2 cellular contexts compared by ENCODE assay signal in the genomic region with DNA sequence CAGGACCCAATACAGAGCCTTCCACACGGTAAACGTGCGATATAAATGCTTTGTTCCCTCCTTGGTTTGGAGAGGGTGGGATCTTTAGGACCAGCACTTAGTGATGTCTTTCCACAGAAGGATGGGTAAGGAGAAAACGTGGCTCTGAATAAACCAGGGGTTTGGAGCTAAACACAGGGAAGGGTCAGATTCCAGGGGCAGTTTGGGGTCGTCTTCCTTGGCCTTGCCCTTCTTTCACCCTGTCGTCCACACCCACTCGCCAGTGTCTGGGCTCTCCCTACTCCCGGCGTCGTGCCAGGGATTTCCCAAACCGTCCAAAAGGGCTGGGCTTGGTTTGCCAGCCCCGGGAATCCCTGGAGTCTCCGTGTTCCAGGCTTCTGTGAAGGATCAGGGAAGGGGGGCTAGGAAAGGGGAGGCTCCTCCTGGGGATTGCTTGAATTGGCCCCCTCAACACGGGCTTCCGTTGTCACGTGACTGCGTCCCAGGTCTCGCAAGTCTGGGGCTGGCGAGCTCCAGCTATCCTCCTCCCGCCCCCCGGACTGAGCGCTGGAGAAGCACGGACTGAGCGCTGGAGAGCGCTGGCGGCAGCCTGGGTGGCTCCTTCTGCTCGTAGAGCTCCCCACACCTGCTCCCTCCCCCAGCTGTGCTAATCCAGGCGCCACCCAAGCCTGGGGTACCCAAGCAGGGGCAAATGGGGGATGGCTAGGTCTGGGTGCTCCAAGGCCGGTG.
TF ChIP-seq lines count a peak whose summit lies in the region.

No MANE protein-coding gene starts in this region.

TF ChIP-seq in IMR-90, 13 proteins besides CTCF, POLR2A, EP300 and RAD21:
- TF ChIP-seq BHLHE40 (IDR thresholded peaks at IDR 0.05; ENCODE audit: low read depth, low read length) (peak; percentile 35; the same call in 1 of the 2 replicates), SMC3 (IDR thresholded peaks at IDR 0.05; ENCODE audit: low read depth, low read length) (no peak)
- TF ChIP-seq, protein P1, sequence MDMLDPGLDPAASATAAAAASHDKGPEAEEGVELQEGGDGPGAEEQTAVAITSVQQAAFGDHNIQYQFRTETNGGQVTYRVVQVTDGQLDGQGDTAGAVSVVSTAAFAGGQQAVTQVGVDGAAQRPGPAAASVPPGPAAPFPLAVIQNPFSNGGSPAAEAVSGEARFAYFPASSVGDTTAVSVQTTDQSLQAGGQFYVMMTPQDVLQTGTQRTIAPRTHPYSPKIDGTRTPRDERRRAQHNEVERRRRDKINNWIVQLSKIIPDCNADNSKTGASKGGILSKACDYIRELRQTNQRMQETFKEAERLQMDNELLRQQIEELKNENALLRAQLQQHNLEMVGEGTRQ (IDR thresholded peaks at IDR 0.05; ENCODE audit: low read depth, low read length), result peak; percentile 83

TF ChIP-seq in SK-N-SH, 30 proteins besides CTCF, POLR2A, EP300 and RAD21:
- TF ChIP-seq NFIC (IDR thresholded peaks at IDR 0.05; ENCODE audit: borderline replicate concordance) (0 out of 2 replicates have a peak, but pooled peaks have one; percentile 6), YY1 (IDR thresholded peaks at IDR 0.05; ENCODE audit: low read depth) (no peak), TEAD4 (IDR thresholded peaks at IDR 0.05; ENCODE audit: borderline replicate concordance, insufficient read depth) (no peak), RXRA (IDR thresholded peaks at IDR 0.05; ENCODE audit: borderline replicate concordance, low read depth) (no peak), NRF1 (IDR thresholded peaks at IDR 0.05; ENCODE audit: low read depth, low read length) (no peak), JUND (IDR thresholded peaks at IDR 0.05) (no peak), ELF1 (IDR thresholded peaks at IDR 0.05) (no peak), TAF1 (IDR thresholded peaks at IDR 0.05; ENCODE audit: borderline replicate concordance, low read depth, low read length) (no peak; the same call in 1 of the 2 replicates), EZH2phosphoT487 (IDR thresholded peaks at IDR 0.05; ENCODE audit: borderline replicate concordance, low read depth) (no peak), FOSL2 (IDR thresholded peaks at IDR 0.05; ENCODE audit: borderline replicate concordance, low read depth) (no peak), MEF2A (IDR thresholded peaks at IDR 0.05; ENCODE audit: borderline replicate concordance, low read depth) (no peak), SIN3A (IDR thresholded peaks at IDR 0.05; ENCODE audit: borderline replicate concordance, low read depth, low read length) (0 out of 2 replicates have a peak, but pooled peaks have one; percentile 5), TCF12 (IDR thresholded peaks at IDR 0.05) (no peak), GATA2 (CRISPR knock-in tag; IDR thresholded peaks at IDR 0.05) (no peak), GABPA (IDR thresholded peaks at IDR 0.05; ENCODE audit: low read depth) (no peak), MXI1 (IDR thresholded peaks at IDR 0.05; ENCODE audit: low read depth, low read length) (no peak; the same call in 1 of the 2 replicates), CHD2 (IDR thresholded peaks at IDR 0.05; ENCODE audit: low read length, partially characterized antibody) (peak; percentile 60), POLR2AphosphoS5 (IDR thresholded peaks at IDR 0.05; ENCODE audit: low read depth, low read length) (peak; percentile 36; the same call in 1 of the 2 replicates), RCOR1 (IDR thresholded peaks at IDR 0.05; ENCODE audit: low read length) (no peak), SMC3 (IDR thresholded peaks at IDR 0.05; ENCODE audit: low read depth, low read length) (no peak), RFX5 (IDR thresholded peaks at IDR 0.05; ENCODE audit: low read length) (no peak)
- TF ChIP-seq, protein P2, sequence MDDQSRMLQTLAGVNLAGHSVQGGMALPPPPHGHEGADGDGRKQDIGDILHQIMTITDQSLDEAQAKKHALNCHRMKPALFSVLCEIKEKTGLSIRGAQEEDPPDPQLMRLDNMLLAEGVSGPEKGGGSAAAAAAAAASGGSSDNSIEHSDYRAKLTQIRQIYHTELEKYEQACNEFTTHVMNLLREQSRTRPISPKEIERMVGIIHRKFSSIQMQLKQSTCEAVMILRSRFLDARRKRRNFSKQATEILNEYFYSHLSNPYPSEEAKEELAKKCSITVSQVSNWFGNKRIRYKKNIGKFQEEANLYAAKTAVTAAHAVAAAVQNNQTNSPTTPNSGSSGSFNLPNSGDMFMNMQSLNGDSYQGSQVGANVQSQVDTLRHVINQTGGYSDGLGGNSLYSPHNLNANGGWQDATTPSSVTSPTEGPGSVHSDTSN (IDR thresholded peaks at IDR 0.05), result no peak
- TF ChIP-seq, protein P3, sequence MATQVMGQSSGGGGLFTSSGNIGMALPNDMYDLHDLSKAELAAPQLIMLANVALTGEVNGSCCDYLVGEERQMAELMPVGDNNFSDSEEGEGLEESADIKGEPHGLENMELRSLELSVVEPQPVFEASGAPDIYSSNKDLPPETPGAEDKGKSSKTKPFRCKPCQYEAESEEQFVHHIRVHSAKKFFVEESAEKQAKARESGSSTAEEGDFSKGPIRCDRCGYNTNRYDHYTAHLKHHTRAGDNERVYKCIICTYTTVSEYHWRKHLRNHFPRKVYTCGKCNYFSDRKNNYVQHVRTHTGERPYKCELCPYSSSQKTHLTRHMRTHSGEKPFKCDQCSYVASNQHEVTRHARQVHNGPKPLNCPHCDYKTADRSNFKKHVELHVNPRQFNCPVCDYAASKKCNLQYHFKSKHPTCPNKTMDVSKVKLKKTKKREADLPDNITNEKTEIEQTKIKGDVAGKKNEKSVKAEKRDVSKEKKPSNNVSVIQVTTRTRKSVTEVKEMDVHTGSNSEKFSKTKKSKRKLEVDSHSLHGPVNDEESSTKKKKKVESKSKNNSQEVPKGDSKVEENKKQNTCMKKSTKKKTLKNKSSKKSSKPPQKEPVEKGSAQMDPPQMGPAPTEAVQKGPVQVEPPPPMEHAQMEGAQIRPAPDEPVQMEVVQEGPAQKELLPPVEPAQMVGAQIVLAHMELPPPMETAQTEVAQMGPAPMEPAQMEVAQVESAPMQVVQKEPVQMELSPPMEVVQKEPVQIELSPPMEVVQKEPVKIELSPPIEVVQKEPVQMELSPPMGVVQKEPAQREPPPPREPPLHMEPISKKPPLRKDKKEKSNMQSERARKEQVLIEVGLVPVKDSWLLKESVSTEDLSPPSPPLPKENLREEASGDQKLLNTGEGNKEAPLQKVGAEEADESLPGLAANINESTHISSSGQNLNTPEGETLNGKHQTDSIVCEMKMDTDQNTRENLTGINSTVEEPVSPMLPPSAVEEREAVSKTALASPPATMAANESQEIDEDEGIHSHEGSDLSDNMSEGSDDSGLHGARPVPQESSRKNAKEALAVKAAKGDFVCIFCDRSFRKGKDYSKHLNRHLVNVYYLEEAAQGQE (IDR thresholded peaks at IDR 0.05; ENCODE audit: low read depth, low read length), result no peak
- TF ChIP-seq, protein P1 (IDR thresholded peaks at IDR 0.05; ENCODE audit: borderline replicate concordance, low read depth, low read length), result peak; percentile 47
- TF ChIP-seq, protein P4, sequence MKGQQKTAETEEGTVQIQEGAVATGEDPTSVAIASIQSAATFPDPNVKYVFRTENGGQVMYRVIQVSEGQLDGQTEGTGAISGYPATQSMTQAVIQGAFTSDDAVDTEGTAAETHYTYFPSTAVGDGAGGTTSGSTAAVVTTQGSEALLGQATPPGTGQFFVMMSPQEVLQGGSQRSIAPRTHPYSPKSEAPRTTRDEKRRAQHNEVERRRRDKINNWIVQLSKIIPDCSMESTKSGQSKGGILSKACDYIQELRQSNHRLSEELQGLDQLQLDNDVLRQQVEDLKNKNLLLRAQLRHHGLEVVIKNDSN (IDR thresholded peaks at IDR 0.05; ENCODE audit: borderline replicate concordance, low read depth), result peak; percentile 93
- TF ChIP-seq, protein P5, sequence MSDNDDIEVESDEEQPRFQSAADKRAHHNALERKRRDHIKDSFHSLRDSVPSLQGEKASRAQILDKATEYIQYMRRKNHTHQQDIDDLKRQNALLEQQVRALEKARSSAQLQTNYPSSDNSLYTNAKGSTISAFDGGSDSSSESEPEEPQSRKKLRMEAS (IDR thresholded peaks at IDR 0.05; ENCODE audit: low read depth), result peak; percentile 21
